1 cellular context compared by ENCODE assay signal in genomic region chr7:32942783-32943653, GRCh38.
TF ChIP-seq lines count a peak whose summit lies in the region.

No MANE protein-coding gene starts in this region.

TF ChIP-seq in HEK293, 187 proteins besides CTCF, POLR2A, EP300 and RAD21 (continued from another document):
- TF ChIP-seq, protein P1, sequence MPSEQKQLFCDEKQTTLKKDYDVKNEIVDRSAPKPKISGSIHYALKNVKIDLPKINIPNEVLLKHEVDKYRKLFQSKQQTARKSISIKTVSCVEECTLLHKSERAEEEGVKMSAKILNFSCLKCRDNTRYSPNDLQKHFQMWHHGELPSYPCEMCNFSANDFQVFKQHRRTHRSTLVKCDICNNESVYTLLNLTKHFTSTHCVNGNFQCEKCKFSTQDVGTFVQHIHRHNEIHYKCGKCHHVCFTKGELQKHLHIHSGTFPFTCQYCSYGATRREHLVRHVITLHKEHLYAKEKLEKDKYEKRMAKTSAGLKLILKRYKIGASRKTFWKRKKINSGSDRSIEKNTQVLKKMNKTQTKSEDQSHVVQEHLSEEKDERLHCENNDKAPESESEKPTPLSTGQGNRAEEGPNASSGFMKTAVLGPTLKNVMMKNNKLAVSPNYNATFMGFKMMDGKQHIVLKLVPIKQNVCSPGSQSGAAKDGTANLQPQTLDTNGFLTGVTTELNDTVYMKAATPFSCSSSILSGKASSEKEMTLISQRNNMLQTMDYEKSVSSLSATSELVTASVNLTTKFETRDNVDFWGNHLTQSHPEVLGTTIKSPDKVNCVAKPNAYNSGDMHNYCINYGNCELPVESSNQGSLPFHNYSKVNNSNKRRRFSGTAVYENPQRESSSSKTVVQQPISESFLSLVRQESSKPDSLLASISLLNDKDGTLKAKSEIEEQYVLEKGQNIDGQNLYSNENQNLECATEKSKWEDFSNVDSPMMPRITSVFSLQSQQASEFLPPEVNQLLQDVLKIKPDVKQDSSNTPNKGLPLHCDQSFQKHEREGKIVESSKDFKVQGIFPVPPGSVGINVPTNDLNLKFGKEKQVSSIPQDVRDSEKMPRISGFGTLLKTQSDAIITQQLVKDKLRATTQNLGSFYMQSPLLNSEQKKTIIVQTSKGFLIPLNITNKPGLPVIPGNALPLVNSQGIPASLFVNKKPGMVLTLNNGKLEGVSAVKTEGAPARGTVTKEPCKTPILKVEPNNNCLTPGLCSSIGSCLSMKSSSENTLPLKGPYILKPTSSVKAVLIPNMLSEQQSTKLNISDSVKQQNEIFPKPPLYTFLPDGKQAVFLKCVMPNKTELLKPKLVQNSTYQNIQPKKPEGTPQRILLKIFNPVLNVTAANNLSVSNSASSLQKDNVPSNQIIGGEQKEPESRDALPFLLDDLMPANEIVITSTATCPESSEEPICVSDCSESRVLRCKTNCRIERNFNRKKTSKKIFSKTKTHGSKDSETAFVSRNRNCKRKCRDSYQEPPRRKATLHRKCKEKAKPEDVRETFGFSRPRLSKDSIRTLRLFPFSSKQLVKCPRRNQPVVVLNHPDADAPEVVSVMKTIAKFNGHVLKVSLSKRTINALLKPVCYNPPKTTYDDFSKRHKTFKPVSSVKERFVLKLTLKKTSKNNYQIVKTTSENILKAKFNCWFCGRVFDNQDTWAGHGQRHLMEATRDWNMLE (tag by site-specific recombination; conservative IDR thresholded peaks at IDR 0.05; ENCODE audit: low read depth), result no peak
- TF ChIP-seq, protein P2, sequence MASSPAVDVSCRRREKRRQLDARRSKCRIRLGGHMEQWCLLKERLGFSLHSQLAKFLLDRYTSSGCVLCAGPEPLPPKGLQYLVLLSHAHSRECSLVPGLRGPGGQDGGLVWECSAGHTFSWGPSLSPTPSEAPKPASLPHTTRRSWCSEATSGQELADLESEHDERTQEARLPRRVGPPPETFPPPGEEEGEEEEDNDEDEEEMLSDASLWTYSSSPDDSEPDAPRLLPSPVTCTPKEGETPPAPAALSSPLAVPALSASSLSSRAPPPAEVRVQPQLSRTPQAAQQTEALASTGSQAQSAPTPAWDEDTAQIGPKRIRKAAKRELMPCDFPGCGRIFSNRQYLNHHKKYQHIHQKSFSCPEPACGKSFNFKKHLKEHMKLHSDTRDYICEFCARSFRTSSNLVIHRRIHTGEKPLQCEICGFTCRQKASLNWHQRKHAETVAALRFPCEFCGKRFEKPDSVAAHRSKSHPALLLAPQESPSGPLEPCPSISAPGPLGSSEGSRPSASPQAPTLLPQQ (tag by site-specific recombination; IDR thresholded peaks at IDR 0.05), result peak; percentile 50; the same call in 1 of the 2 replicates
- TF ChIP-seq ZNF580 (tag by site-specific recombination; IDR thresholded peaks at IDR 0.05) (no peak), ZFP41 (tag by site-specific recombination; IDR thresholded peaks at IDR 0.05; ENCODE audit: borderline replicate concordance) (no peak), KLF1 (tag by site-specific recombination; IDR thresholded peaks at IDR 0.05) (no peak), GFI1B (tag by site-specific recombination; IDR thresholded peaks at IDR 0.05) (no peak), HOXA7 (CRISPR knock-in tag; IDR thresholded peaks at IDR 0.05; ENCODE audit: borderline replicate concordance) (no peak), ZNF398 (tag by site-specific recombination; IDR thresholded peaks at IDR 0.05) (no peak), ZNF175 (tag by site-specific recombination; IDR thresholded peaks at IDR 0.05) (no peak), ZNF404 (tag by site-specific recombination; IDR thresholded peaks at IDR 0.05) (no peak), GLI4 (tag by site-specific recombination; IDR thresholded peaks at IDR 0.05) (no peak), IKZF3 (tag by site-specific recombination; IDR thresholded peaks at IDR 0.05) (peak; percentile 44; the same call in 1 of the 2 replicates), ZNF558 (tag by site-specific recombination; IDR thresholded peaks at IDR 0.05) (no peak)
- TF ChIP-seq, protein P3, sequence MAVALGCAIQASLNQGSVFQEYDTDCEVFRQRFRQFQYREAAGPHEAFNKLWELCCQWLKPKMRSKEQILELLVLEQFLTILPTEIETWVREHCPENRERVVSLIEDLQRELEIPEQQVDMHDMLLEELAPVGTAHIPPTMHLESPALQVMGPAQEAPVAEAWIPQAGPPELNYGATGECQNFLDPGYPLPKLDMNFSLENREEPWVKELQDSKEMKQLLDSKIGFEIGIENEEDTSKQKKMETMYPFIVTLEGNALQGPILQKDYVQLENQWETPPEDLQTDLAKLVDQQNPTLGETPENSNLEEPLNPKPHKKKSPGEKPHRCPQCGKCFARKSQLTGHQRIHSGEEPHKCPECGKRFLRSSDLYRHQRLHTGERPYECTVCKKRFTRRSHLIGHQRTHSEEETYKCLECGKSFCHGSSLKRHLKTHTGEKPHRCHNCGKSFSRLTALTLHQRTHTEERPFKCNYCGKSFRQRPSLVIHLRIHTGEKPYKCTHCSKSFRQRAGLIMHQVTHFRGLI (tag by site-specific recombination; IDR thresholded peaks at IDR 0.05), result peak; percentile 59; the same call in 1 of the 2 replicates
